Comparison of ENCODE assay signal across 18 cellular contexts in genomic region chr17:15893333-15894024, GRCh38. TPM values are rescaled to one million over a fixed set of nuclear protein-coding genes. Genes with fewer than 3 reads are reported as not detected.
DNase-seq lines count a peak whose midpoint lies in the region; ATAC-seq, FAIRE-seq and TF ChIP-seq lines count a peak whose summit lies in the region.
"Had no signal": no experiment of that assay in that cellular context is flagged by ENCODE, and none has a peak within 500 bp of the region (broad histone marks: within the 10 kb centered on the region; RNA-seq: fewer than 3 reads in every experiment).

No MANE protein-coding gene starts in this region.

- TF ChIP-seq EP300 in HepG2 (IDR thresholded peaks at IDR 0.05; ENCODE audit: low read depth in 2 of 2, low read length in 2 of 2), result no peak
- no peak for TF ChIP-seq EP300 in HepG2 (CRISPR knock-in tag; IDR thresholded peaks at IDR 0.05; ENCODE audit: borderline replicate concordance)

- H3K79me2 ChIP-seq in HepG2 (ENCODE audit: insufficient read depth, low read length) (no peaks in the 10 kb centered on the region), mammary epithelial cell (ENCODE audit: insufficient read depth, low read length) (no peaks in the 10 kb centered on the region)

- no peaks in the 10 kb centered on the region for H3K36me3 ChIP-seq in brain microvascular endothelial cell (replicated peaks)
- no peaks in the 10 kb centered on the region for H3K36me3 ChIP-seq in HepG2 (replicated peaks in 1 of 2; ENCODE audit: control insufficient read depth in 1 of 2, insufficient read depth in 2 of 2, low read length in 2 of 2)
- H3K36me3 ChIP-seq in mammary epithelial cell (ENCODE audit: insufficient read depth, low read length), result no peaks in the 10 kb centered on the region
- H3K36me3 ChIP-seq: BLaER1 treated with 17β-estradiol and CSF1 and Interleukin-3, amounts not matched to agents 10 nM and 100 nM; tibial nerve had no signal

- H3K4me1 Mint-ChIP-seq in progenitor cell of endocrine pancreas (ENCODE audit: low read depth), result peaks cover 18% of the 10 kb centered on the region

- dilution Hi-C loops in mammary epithelial cell (cut with HindIII; ENCODE audit: low sequenced_read_pairs), result loop anchor here (5.0 kb wide), 1 partner anchor 49 kb away; no protein-coding TSS in a partner anchor

- TF ChIP-seq CTCF in brain microvascular endothelial cell (IDR thresholded peaks at IDR 0.05; ENCODE audit: low read depth, low read length, missing control alignments) (no peak), HepG2 (CRISPR knock-in tag; IDR thresholded peaks at IDR 0.05) (no peak), progenitor cell of endocrine pancreas (IDR thresholded peaks at IDR 0.05; ENCODE audit: unreplicated experiment) (no peak), mammary epithelial cell (conservative IDR thresholded peaks at IDR 0.05 in 1 of 2, IDR thresholded peaks at IDR 0.05 in 1 of 2; ENCODE audit: extremely low read depth in 1 of 2, insufficient read depth in 1 of 2, low read depth in 1 of 2, low read length in 2 of 2) (no peak)

- ATAC-seq in HepG2, result peak; percentile 42; the same call in 2 of the 3 replicates
- ATAC-seq: stimulated activated memory B cell treated with anti-CD40 and anti-IgM and Interleukin-4, amounts not matched to agents 10 μg/mL and 1 μg/mL and 100 μg/mL, for 72 hours; WTC11 had no signal

- H3K4me2 ChIP-seq in HepG2 (ENCODE audit: low read depth, low read length) (peak overlapping the region; percentile 35), mammary epithelial cell (ENCODE audit: insufficient read depth, low read depth, low read length) (no peak overlapping the region)
- H3K4me2 ChIP-seq: BLaER1 treated with 17β-estradiol and CSF1 and Interleukin-3, amounts not matched to agents 10 nM and 100 nM had no signal

- H2AFZ ChIP-seq in HepG2 (ENCODE audit: low read length), result no peak overlapping the region
- no peak overlapping the region for H2AFZ ChIP-seq in mammary epithelial cell (ENCODE audit: low read depth, low read length)

- no peak for TF ChIP-seq POLR2A in HepG2 (IDR thresholded peaks at IDR 0.05; ENCODE audit: insufficient read depth in 1 of 2, low read depth in 2 of 2, low read length in 2 of 2)

- intact Hi-C loops in HepG2 (cut with micrococcal nuclease; ENCODE audit: unreplicated experiment), result no loop called here
- intact Hi-C loops in mammary epithelial cell (cut with micrococcal nuclease), result no loop called here

- no peak for DNase-seq in HTR-8/SVneo (ENCODE audit: insufficient read length, low spot score)
- no peak for DNase-seq in brain microvascular endothelial cell
- no peak for DNase-seq in HepG2 (ENCODE audit: low spot score)
- no peak for DNase-seq in progenitor cell of endocrine pancreas (ENCODE audit: low spot score, unreplicated experiment)
- DNase-seq in amniotic stem cell (lab: John Stamatoyannopoulos, UW), result no peak
- DNase-seq in activated CD4-positive, CD25-positive, alpha-beta regulatory T cell treated with anti-CD3 and anti-CD28 coated beads, Interleukin-2, amount 50 U/mL, for 72 hours, result no peak
- DNase-seq in mammary epithelial cell, result no peak
- DNase-seq in dedifferentiated amniotic fluid mesenchymal stem cell (ENCODE audit: extremely low spot score), result no peak
- DNase-seq: DMS79, kidney, NCI-H1092, NCI-H2171 treated with DMSO at 0.1 percent for 48 hours, NCI-H82 had no signal

- BruUV-seq in HepG2 (replicated peaks; lab: Mats Ljungman, UMichigan) (no TSS peak), mammary epithelial cell (replicated peaks; lab: Mats Ljungman, UMichigan) (no TSS peak)

- in situ Hi-C loops in brain microvascular endothelial cell (cut with HindIII; ENCODE audit: low pct_ligation_motif_present, low sequenced_read_pairs), result no loop called here
- in situ Hi-C loops in HepG2 (cut with HindIII; ENCODE audit: extremely low pct_ligation_motif_present, low pct_unique_long_range_greater_than_20kb), result no loop called here
- in situ Hi-C loops in mammary epithelial cell (cut with MboI; ENCODE audit: low sequenced_read_pairs in 2 of 2), result no loop called here

- WGBS in HepG2 (ENCODE audit: low lambda C conversion rate), result 2% methylated on average over 3 of the region's 3 CpGs
- WGBS in mammary epithelial cell (ENCODE audit: low coverage, missing lambda C conversion rate), result 67% methylated on average over 3 of the region's 3 CpGs

- H3K4me3 Mint-ChIP-seq in progenitor cell of endocrine pancreas (ENCODE audit: low read depth), result no peak overlapping the region
- H3K4me3 Mint-ChIP-seq: dendritic cell treated with granulocyte-macrophage colony-stimulating factor and Interleukin-4, amounts not matched to agents 40 ng/mL and 50 ng/mL, for 4 days; stimulated activated memory B cell treated with anti-CD40 and anti-IgM and Interleukin-4, amounts not matched to agents 10 μg/mL and 1 μg/mL and 100 μg/mL, for 72 hours; WTC11 had no signal

- H3K4me3 ChIP-seq in brain microvascular endothelial cell (ENCODE audit: low read depth, low read length) (no peak overlapping the region), HepG2 (replicated peaks in 1 of 3; ENCODE audit: insufficient read depth in 1 of 3, low read depth in 2 of 3, low read length in 3 of 3) (no peak overlapping the region), mammary epithelial cell (replicated peaks in 1 of 3; ENCODE audit: insufficient read depth in 1 of 3, low read depth in 2 of 3, low read length in 3 of 3) (no peak overlapping the region)
- H3K4me3 ChIP-seq: BLaER1 treated with 17β-estradiol and CSF1 and Interleukin-3, amounts not matched to agents 10 nM and 100 nM; tibial nerve had no signal

- H3K9ac ChIP-seq in HepG2 (ENCODE audit: insufficient read depth, low read depth, low read length) (no peak overlapping the region), mammary epithelial cell (ENCODE audit: insufficient read depth, low read length) (no peak overlapping the region)
- H3K9ac ChIP-seq: BLaER1 treated with 17β-estradiol and CSF1 and Interleukin-3, amounts not matched to agents 10 nM and 100 nM had no signal

- H4K20me1 ChIP-seq in HepG2 (ENCODE audit: insufficient read depth, low read length) (no peaks in the 10 kb centered on the region), mammary epithelial cell (ENCODE audit: insufficient read depth, low read length) (no peaks in the 10 kb centered on the region)
- H4K20me1 ChIP-seq: BLaER1 treated with 17β-estradiol and CSF1 and Interleukin-3, amounts not matched to agents 10 nM and 100 nM had no signal

- H3K9me3 ChIP-seq in HepG2 (ENCODE audit: low read length) (no peaks in the 10 kb centered on the region), mammary epithelial cell (replicated peaks; ENCODE audit: insufficient read depth, low read length) (no peaks in the 10 kb centered on the region)
- H3K9me3 ChIP-seq: tibial nerve had no signal

- no peaks in the 10 kb centered on the region for H3K27me3 Mint-ChIP-seq in progenitor cell of endocrine pancreas

- H3K36me3 Mint-ChIP-seq in progenitor cell of endocrine pancreas (ENCODE audit: insufficient read depth), result no peaks in the 10 kb centered on the region
- H3K36me3 Mint-ChIP-seq: stimulated activated memory B cell treated with anti-CD40 and anti-IgM and Interleukin-4, amounts not matched to agents 10 μg/mL and 1 μg/mL and 100 μg/mL, for 72 hours; WTC11 had no signal

- H3K27ac ChIP-seq in brain microvascular endothelial cell (peak overlapping the region; percentile 10), HepG2 (ENCODE audit: extremely low read length, insufficient read depth, low read length) (no peak overlapping the region), mammary epithelial cell (ENCODE audit: insufficient read depth, low read depth, low read length) (no peak overlapping the region)
- H3K27ac ChIP-seq: BLaER1 treated with 17β-estradiol and CSF1 and Interleukin-3, amounts not matched to agents 10 nM and 100 nM; tibial nerve had no signal

- FAIRE-seq in HTR-8/SVneo (lab: Jason Lieb, UNC) (peak; percentile 28), HepG2 (lab: Jason Lieb, UNC) (no peak)
- FAIRE-seq: kidney had no signal

- H3K9me3 Mint-ChIP-seq in progenitor cell of endocrine pancreas (ENCODE audit: low read depth), result peaks cover 4% of the 10 kb centered on the region
- H3K9me3 Mint-ChIP-seq: stimulated activated memory B cell treated with anti-CD40 and anti-IgM and Interleukin-4, amounts not matched to agents 10 μg/mL and 1 μg/mL and 100 μg/mL, for 72 hours; WTC11 had no signal

- peak overlapping the region; percentile 39 for H3K27ac Mint-ChIP-seq in progenitor cell of endocrine pancreas
- H3K27ac Mint-ChIP-seq: stimulated activated memory B cell treated with anti-CD40 and anti-IgM and Interleukin-4, amounts not matched to agents 10 μg/mL and 1 μg/mL and 100 μg/mL, for 72 hours; WTC11 had no signal

- no peaks in the 10 kb centered on the region for H3K27me3 ChIP-seq in brain microvascular endothelial cell (replicated peaks)
- no peaks in the 10 kb centered on the region; a peak in 1 of 5 replicates for H3K27me3 ChIP-seq in HepG2 (ENCODE audit: control insufficient read depth in 1 of 2, insufficient read depth in 2 of 2, low read length in 2 of 2)
- H3K27me3 ChIP-seq in mammary epithelial cell (ENCODE audit: insufficient read depth, low read length), result no peaks in the 10 kb centered on the region
- H3K27me3 ChIP-seq: BLaER1 treated with 17β-estradiol and CSF1 and Interleukin-3, amounts not matched to agents 10 nM and 100 nM; tibial nerve had no signal

- H3K4me1 ChIP-seq in HepG2 (ENCODE audit: insufficient read depth, low read length), result peaks cover 26% of the 10 kb centered on the region
- peaks cover 5% of the 10 kb centered on the region for H3K4me1 ChIP-seq in mammary epithelial cell (ENCODE audit: insufficient read depth, low read length)

- POLR2A ChIA-PET in HepG2 (lab: Yijun Ruan, JAX), result no interaction called here

- no peak for TF ChIP-seq RAD21 in HepG2 (CRISPR knock-in tag; IDR thresholded peaks at IDR 0.05)

- CTCF ChIA-PET in HepG2 (lab: Yijun Ruan, JAX; ENCODE audit: low intra/inter-chr PET ratio, low total read pairs) (no interaction called here), mammary epithelial cell (lab: Charles Lee; ENCODE audit: low non-redundant PET) (no interaction called here)

RNA-seq across cellular contexts. Expression of gene ADORA2B, which starts 51.5 kb away (rescaled TPM):
- total RNA-seq in HepG2 (2016; rRNA removed; fragmentation: Illumina TruSeq; extraction: Trizol), result 6.7 and 10.4 TPM in 2 replicates
- 3.7 and 4.9 TPM in 2 replicates for total RNA-seq in HepG2 (2016; cell fraction: cytosol; rRNA removed; fragmentation: Illumina TruSeq; extraction: Trizol; ENCODE audit: low read depth)
- 6.5 and 10.3 TPM in 2 replicates for total RNA-seq in HepG2 (2016; cell fraction: insoluble cytoplasmic fraction; rRNA removed; fragmentation: Illumina TruSeq; extraction: Trizol)
- 7.8 and 9.3 TPM in 2 replicates for total RNA-seq in HepG2 (2016; cell fraction: membrane; rRNA removed; fragmentation: Illumina TruSeq; extraction: Trizol)
- 9.1 and 10.0 TPM in 2 replicates for total RNA-seq in HepG2 (2016; cell fraction: nucleus; rRNA removed; fragmentation: Illumina TruSeq; extraction: Trizol)
- 18.2 and 20.0 TPM in 2 replicates for polyA plus RNA-seq in HepG2 (2011; rRNA removed)
- 21.0 and 26.4 TPM in 2 replicates for polyA plus RNA-seq in HepG2 (2011; cell fraction: cytosol; rRNA removed)
- polyA plus RNA-seq in HepG2 (2011; cell fraction: nucleus; rRNA removed), result 10.1 and 12.1 TPM in 2 replicates
- polyA plus RNA-seq in HepG2 (2012), result 7.3 and 7.9 TPM in 2 replicates
- 3.6 and 4.7 TPM in 2 replicates for polyA plus RNA-seq in HepG2 (2016; cell fraction: cytosol; fragmentation: Illumina TruSeq; extraction: Trizol; ENCODE audit: low read depth)
- polyA plus RNA-seq in HepG2 (2016; cell fraction: insoluble cytoplasmic fraction; fragmentation: Illumina TruSeq; extraction: Trizol; ENCODE audit: low read depth), result 5.4 and 6.4 TPM in 2 replicates
- 6.3 and 6.8 TPM in 2 replicates for polyA plus RNA-seq in HepG2 (2016; cell fraction: membrane; fragmentation: Illumina TruSeq; extraction: Trizol; ENCODE audit: low read depth)
- polyA plus RNA-seq in HepG2 (2016; cell fraction: nucleus; fragmentation: Illumina TruSeq; extraction: Trizol; ENCODE audit: insufficient read depth, low read depth), result 9.2 and 11.4 TPM in 2 replicates
- polyA minus RNA-seq in HepG2 (2011; rRNA and poly(A)+ RNA removed; ENCODE audit: low replicate concordance), result 0.63 and 43.6 TPM in 2 replicates
- polyA minus RNA-seq in HepG2 (2011; cell fraction: cytosol; rRNA and poly(A)+ RNA removed), result 9.7 and 15.7 TPM in 2 replicates
- 9.3 and 10.4 TPM in 2 replicates for polyA minus RNA-seq in HepG2 (2011; cell fraction: nucleus; rRNA and poly(A)+ RNA removed)
- 0.48 and 0.67 TPM in 2 replicates for total RNA-seq in progenitor cell of endocrine pancreas
- 10 to 100 TPM; 44.9 to 73.7 TPM for total RNA-seq in mammary epithelial cell
- 70.6 TPM for polyA plus RNA-seq in mammary epithelial cell
- polyA minus RNA-seq in mammary epithelial cell, result 27.4 TPM
